Comparison of ENCODE assay signal across 8 cellular contexts in the genomic region with DNA sequence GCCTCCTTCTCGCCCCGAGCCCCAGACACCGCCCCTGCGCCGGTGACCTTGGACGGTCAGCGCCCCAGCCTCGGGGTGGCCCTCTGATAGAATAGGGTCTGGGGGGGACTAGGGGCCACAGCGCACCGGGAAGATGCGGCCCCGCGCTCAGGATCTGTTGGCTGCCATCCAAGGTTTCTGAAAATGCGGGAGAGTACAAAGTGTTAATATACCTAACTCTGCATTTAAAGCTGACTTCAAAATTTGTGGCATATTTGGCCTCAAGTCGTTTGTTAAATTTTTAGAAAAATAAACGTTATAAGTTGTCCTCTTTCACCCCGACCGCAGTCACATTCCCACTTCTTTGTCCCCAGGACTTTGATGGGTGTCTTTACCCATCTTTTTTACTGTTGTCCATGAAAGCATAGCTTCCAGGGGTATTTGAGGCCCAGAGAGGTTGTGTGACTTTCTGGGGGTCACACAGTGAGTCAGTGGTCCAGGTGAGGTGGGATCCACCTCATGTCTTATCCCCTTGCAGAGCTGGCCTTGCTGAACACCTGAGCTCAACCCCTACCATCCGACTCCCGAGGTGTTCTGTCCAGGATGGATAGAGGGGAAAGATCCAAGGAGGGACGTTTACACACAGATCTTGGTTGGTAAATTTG. TPM values are rescaled to one million over a fixed set of nuclear protein-coding genes. Genes with fewer than 3 reads are reported as not detected.
A peak's percentile ranks its signal among the peaks of the same experiment; 100 is the strongest.
DNase-seq lines count a peak whose midpoint lies in the region; ATAC-seq, FAIRE-seq and TF ChIP-seq lines count a peak whose summit lies in the region.

No MANE protein-coding gene starts in this region.

- peak overlapping the region; percentile 85 to 90 for H3K9ac ChIP-seq in K562 (ENCODE audit: insufficient read depth in 1 of 2, low read depth in 2 of 2, low read length in 2 of 2)

- no peak for FAIRE-seq in K562 (lab: Jason Lieb, UNC)

- DNase-seq in right atrium auricular region (ENCODE audit: low spot score): no peak
- DNase-seq in cardiac septum (ENCODE audit: low spot score): no peak
- peak in 1 of 4 experiments; percentile 63 for DNase-seq in K562 (ENCODE audit: extremely low read depth in 1 of 4, low spot score in 3 of 4)
- DNase-seq in mesothelial cell of epicardium (ENCODE audit: low spot score in 2 of 2, unreplicated experiment in 2 of 2): no peak
- no peak for DNase-seq in OCI-M2 (lab: John Stamatoyannopoulos, UW; ENCODE audit: unreplicated experiment)
- DNase-seq in NOMO-1 treated with dmso at 0.1 percent for 144 hours (lab: John Stamatoyannopoulos, UW; ENCODE audit: unreplicated experiment): no peak
- DNase-seq in germinal center (ENCODE audit: low spot score): no peak
- DNase-seq in stimulated activated CD4-positive, alpha-beta T cell treated with anti-CD3 and anti-CD28 coated beads, Interleukin-4, amount 100 ng/mL, for 24 hours: no peak

- in situ Hi-C loops in K562 (cut with MboI): no loop called here

- H3K27ac Mint-ChIP-seq in mesothelial cell of epicardium: no peak overlapping the region

- no peak for TF ChIP-seq RAD21 in K562 (CRISPR knock-in tag; conservative IDR thresholded peaks at IDR 0.05 in 1 of 2, IDR thresholded peaks at IDR 0.05 in 1 of 2)

- H3K4me3 Mint-ChIP-seq in mesothelial cell of epicardium: peak overlapping the region; percentile 66

- H3K79me2 ChIP-seq in K562 (ENCODE audit: control insufficient read depth, insufficient read depth, low read length): peaks cover 39% of the 10 kb centered on the region

- H3K4me1 Mint-ChIP-seq in mesothelial cell of epicardium: peaks cover 15% of the 10 kb centered on the region

- TSS peak; percentile 80 for BruUV-seq in K562 (replicated peaks; lab: Mats Ljungman, UMichigan)

- H4K20me1 ChIP-seq in K562 (replicated peaks; ENCODE audit: control insufficient read depth, insufficient read depth, low read length): no peaks in the 10 kb centered on the region

- H3K9me3 Mint-ChIP-seq in mesothelial cell of epicardium: no peaks in the 10 kb centered on the region

- peaks cover 4% of the 10 kb centered on the region for H3K27me3 Mint-ChIP-seq in mesothelial cell of epicardium (ENCODE audit: low read depth)

- peak overlapping the region; percentile 42 to 56 for H3K4me3 ChIP-seq in right atrium auricular region
- H3K4me3 ChIP-seq in K562: peak overlapping the region; percentile 74

- H3K27ac ChIP-seq in right atrium auricular region: peak overlapping the region; percentile 59 to 71
- peak overlapping the region; percentile 89 for H3K27ac ChIP-seq in K562 (ENCODE audit: extremely low read depth, low read depth, low read length)

- H3K27me3 ChIP-seq in right atrium auricular region (no peaks in the 10 kb centered on the region), K562 (ENCODE audit: control insufficient read depth in 2 of 2, insufficient read depth in 2 of 2, low read length in 2 of 2) (no peaks in the 10 kb centered on the region)

- CTCF ChIA-PET in K562 (lab: Yijun Ruan, JAX; ENCODE audit: low intra/inter-chr PET ratio): no interaction called here

- H3K4me1 ChIP-seq in right atrium auricular region: peaks cover 0 to 27% of the 10 kb centered on the region in 2 donors
- peaks cover 18 to 22% of the 10 kb centered on the region in 2 experiments; a peak in 4 of 5 replicates for H3K4me1 ChIP-seq in K562 (replicated peaks in 1 of 2; ENCODE audit: control insufficient read depth in 2 of 2, insufficient read depth in 2 of 2, low read length in 2 of 2)

- H3K36me3 ChIP-seq in right atrium auricular region: no peaks in the 10 kb centered on the region
- H3K36me3 ChIP-seq in K562 (ENCODE audit: control insufficient read depth, insufficient read depth, low read length): peaks cover 7% of the 10 kb centered on the region; the same call in 2 of the 3 replicates

- no peak for TF ChIP-seq POLR2A in K562 (conservative IDR thresholded peaks at IDR 0.05)

- H3K9me1 ChIP-seq in K562 (ENCODE audit: control insufficient read depth, insufficient read depth, low read length): no peaks in the 10 kb centered on the region

- WGBS in K562 (ENCODE audit: insufficient coverage, low coverage, missing lambda C conversion rate): 0% methylated on average over 11 of the region's 21 CpGs

- TF ChIP-seq CTCF in right atrium auricular region (IDR thresholded peaks at IDR 0.05) (no peak), K562 (IDR thresholded peaks at IDR 0.05 in 2 of 3, conservative IDR thresholded peaks at IDR 0.05 in 1 of 3; ENCODE audit: insufficient read depth in 2 of 3, low read depth in 1 of 3, low read length in 3 of 3) (no peak), mesothelial cell of epicardium (IDR thresholded peaks at IDR 0.05; ENCODE audit: unreplicated experiment) (no peak)

- POLR2A ChIA-PET in K562 (lab: Yijun Ruan, JAX): interaction anchor here (0.5 to 1.3 kb wide), 4 partner anchors 11 to 1004 kb away, joined by 3 to 4 read pairs (median 3); no protein-coding TSS in a partner anchor

- peaks cover 6% of the 10 kb centered on the region for H3K36me3 Mint-ChIP-seq in mesothelial cell of epicardium

- peak overlapping the region; percentile 38; the same call in 1 of the 2 replicates for H2AFZ ChIP-seq in K562 (ENCODE audit: low read depth, low read length)

- H3K4me2 ChIP-seq in K562 (ENCODE audit: insufficient read depth, low read length): peak overlapping the region; percentile 90

- TF ChIP-seq EP300 in K562 (IDR thresholded peaks at IDR 0.05; ENCODE audit: low read length): no peak

- peak; percentile 5 for ATAC-seq in K562

- H3K9me3 ChIP-seq in right atrium auricular region (no peaks in the 10 kb centered on the region), K562 (replicated peaks; ENCODE audit: control insufficient read depth, insufficient read depth, low read depth, low read length) (no peaks in the 10 kb centered on the region)

- intact Hi-C loops in cardiac septum (cut with DNase I): loop anchor here (10.0 kb wide), 1 partner anchor 299 kb away; no protein-coding TSS in a partner anchor
- intact Hi-C loops in K562 (cut with micrococcal nuclease): no loop called here

TF ChIP-seq in K562, 482 proteins besides CTCF, POLR2A, EP300 and RAD21 (continues in another document):
- peak; percentile 76 for TF ChIP-seq ESRRA (IDR thresholded peaks at IDR 0.05; ENCODE audit: borderline replicate concordance, low read depth)
- TF ChIP-seq MECOM (CRISPR knock-in tag; IDR thresholded peaks at IDR 0.05): 0 out of 2 replicates have a peak, but pooled peaks have one; percentile 18
- no peak for TF ChIP-seq NFE2L1 (tag; IDR thresholded peaks at IDR 0.05; ENCODE audit: borderline replicate concordance, low read depth)
- TF ChIP-seq, protein P1, sequence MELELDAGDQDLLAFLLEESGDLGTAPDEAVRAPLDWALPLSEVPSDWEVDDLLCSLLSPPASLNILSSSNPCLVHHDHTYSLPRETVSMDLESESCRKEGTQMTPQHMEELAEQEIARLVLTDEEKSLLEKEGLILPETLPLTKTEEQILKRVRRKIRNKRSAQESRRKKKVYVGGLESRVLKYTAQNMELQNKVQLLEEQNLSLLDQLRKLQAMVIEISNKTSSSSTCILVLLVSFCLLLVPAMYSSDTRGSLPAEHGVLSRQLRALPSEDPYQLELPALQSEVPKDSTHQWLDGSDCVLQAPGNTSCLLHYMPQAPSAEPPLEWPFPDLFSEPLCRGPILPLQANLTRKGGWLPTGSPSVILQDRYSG (tag; conservative IDR thresholded peaks at IDR 0.05; ENCODE audit: low read depth): no peak
- no peak for TF ChIP-seq SMAD2 (IDR thresholded peaks at IDR 0.05; ENCODE audit: low read depth, low read length)

RNA-seq across cellular contexts. Expression of a gene that starts 0.8 kb away (rescaled TPM):
- total RNA-seq in right atrium auricular region: 1 to 10 TPM; 4.3 to 6.7 TPM
- total RNA-seq in cardiac septum: 7.5 TPM
- total RNA-seq in K562 (2011; cell fraction: chromatin; rRNA removed; ENCODE audit: low replicate concordance): 1.2 and 7.6 TPM in 2 replicates
- 10.3 and 10.8 TPM in 2 replicates for total RNA-seq in K562 (2011; cell fraction: nucleolus; rRNA removed)
- 4.5 and 5.5 TPM in 2 replicates for total RNA-seq in K562 (2011; cell fraction: nucleoplasm; rRNA removed)
- 9.1 and 10.2 TPM in 2 replicates for total RNA-seq in K562 (2014; rRNA removed)
- total RNA-seq in K562 (2014; rRNA removed; fragmentation: Illumina TruSeq; extraction: Trizol): 1.5 and 1.8 TPM in 2 replicates
- 3.4 and 4.0 TPM in 2 replicates for total RNA-seq in K562 (2015; rRNA removed; fragmentation: Illumina TruSeq; extraction: Trizol)
- 8.8 and 10.1 TPM in 2 replicates for total RNA-seq in K562 (2021)
- polyA plus RNA-seq in K562 (2011; rRNA removed): 4.9 and 9.1 TPM in 2 replicates
- polyA plus RNA-seq in K562 (2011; cell fraction: cytosol; rRNA removed): 10.1 and 17.9 TPM in 2 replicates
- polyA plus RNA-seq in K562 (2011; cell fraction: nucleus; rRNA removed): 15.2 and 18.1 TPM in 2 replicates
- 4.6 and 20.2 TPM in 2 replicates for polyA plus RNA-seq in K562 (2012)
- 2.5 and 4.1 TPM in 2 replicates for polyA plus RNA-seq in K562 (2014; fragmentation: Illumina TruSeq; extraction: Trizol)
- under 1 TPM; 0.24 to 0.43 TPM for polyA plus RNA-seq in K562 (2014; fragmentation: Nextera tagmentation; extraction: Ambion mirVana)
- polyA plus RNA-seq in K562 (2014; rRNA removed): 8.2 and 9.6 TPM in 2 replicates
- polyA minus RNA-seq in K562 (2011; rRNA and poly(A)+ RNA removed): 1.7 and 1.8 TPM in 2 replicates
- 3.1 and 5.4 TPM in 2 replicates for polyA minus RNA-seq in K562 (2011; cell fraction: cytosol; rRNA and poly(A)+ RNA removed)
- 7.1 and 7.8 TPM in 2 replicates for polyA minus RNA-seq in K562 (2011; cell fraction: nucleus; rRNA and poly(A)+ RNA removed)
- total RNA-seq in mesothelial cell of epicardium: 4.6 to 7.2 TPM (median 7.1 TPM) in 3 replicates

RNA-seq across cellular contexts. Expression of a gene that starts 22.9 kb away (rescaled TPM):
- total RNA-seq in right atrium auricular region (10 to 100 TPM; 46.0 to 65.5 TPM), cardiac septum (64.0 TPM), K562 (2014; rRNA removed) (92.4 and 95.2 TPM in 2 replicates), K562 (2014; rRNA removed; fragmentation: Illumina TruSeq; extraction: Trizol) (167 and 182 TPM in 2 replicates), K562 (2015; rRNA removed; fragmentation: Illumina TruSeq; extraction: Trizol) (154 and 161 TPM in 2 replicates), K562 (2021) (119 and 128 TPM in 2 replicates), mesothelial cell of epicardium (57.8 to 65.0 TPM (median 63.5 TPM) in 3 replicates)
- 119 and 128 TPM in 2 replicates for total RNA-seq in K562 (2011; cell fraction: chromatin; rRNA removed; ENCODE audit: low replicate concordance)
- total RNA-seq in K562 (2011; cell fraction: nucleolus; rRNA removed): 60.9 and 62.9 TPM in 2 replicates
- 64.4 and 74.3 TPM in 2 replicates for total RNA-seq in K562 (2011; cell fraction: nucleoplasm; rRNA removed)
- polyA plus RNA-seq in K562 (2011; rRNA removed) (160 and 179 TPM in 2 replicates), K562 (2014; fragmentation: Illumina TruSeq; extraction: Trizol) (162 and 170 TPM in 2 replicates), K562 (2014; fragmentation: Nextera tagmentation; extraction: Ambion mirVana) (100 to 1,000 TPM; 284 to 295 TPM), K562 (2014; rRNA removed) (118 and 126 TPM in 2 replicates)
- 93.6 and 114 TPM in 2 replicates for polyA plus RNA-seq in K562 (2011; cell fraction: cytosol; rRNA removed)
- 63.3 and 81.3 TPM in 2 replicates for polyA plus RNA-seq in K562 (2011; cell fraction: nucleus; rRNA removed)
- 103 and 124 TPM in 2 replicates for polyA plus RNA-seq in K562 (2012)
- 150 and 151 TPM in 2 replicates for polyA minus RNA-seq in K562 (2011; rRNA and poly(A)+ RNA removed)
- 68.0 and 87.3 TPM in 2 replicates for polyA minus RNA-seq in K562 (2011; cell fraction: cytosol; rRNA and poly(A)+ RNA removed)
- polyA minus RNA-seq in K562 (2011; cell fraction: nucleus; rRNA and poly(A)+ RNA removed): 29.8 and 42.8 TPM in 2 replicates
